Comparison of ENCODE assay signal across 1 cellular context in genomic region chr22:42443240-42444059, GRCh38.
TF ChIP-seq lines count a peak whose summit lies in the region.

No MANE protein-coding gene starts in this region.

TF ChIP-seq in K562, 482 proteins besides CTCF, POLR2A, EP300 and RAD21 (continued from another document and continues in another):
- no peak for TF ChIP-seq ZNF445 (CRISPR knock-in tag; IDR thresholded peaks at IDR 0.05; ENCODE audit: low read depth)
- TF ChIP-seq NKRF (IDR thresholded peaks at IDR 0.05; ENCODE audit: borderline replicate concordance) = no peak
- TF ChIP-seq CREM (IDR thresholded peaks at IDR 0.05; ENCODE audit: low read depth) = no peak
- no peak for TF ChIP-seq HMG20A (CRISPR knock-in tag; conservative IDR thresholded peaks at IDR 0.05)
- peak; percentile 90 for TF ChIP-seq ZNF395 (CRISPR knock-in tag; IDR thresholded peaks at IDR 0.05)
- no peak for TF ChIP-seq IFI16 (CRISPR knock-in tag; IDR thresholded peaks at IDR 0.05)
- no peak for TF ChIP-seq JUN (IDR thresholded peaks at IDR 0.05; ENCODE audit: borderline replicate concordance, low read depth, low read length)
- no peak for TF ChIP-seq JUN (CRISPR knock-in tag; IDR thresholded peaks at IDR 0.05; ENCODE audit: borderline replicate concordance)
- TF ChIP-seq UBTF (IDR thresholded peaks at IDR 0.05; ENCODE audit: borderline replicate concordance in 1 of 2, low read depth in 2 of 2, low read length in 2 of 2) = no peak
- no peak for TF ChIP-seq SIN3B (IDR thresholded peaks at IDR 0.05; ENCODE audit: low read depth)
- TF ChIP-seq XRCC5 (IDR thresholded peaks at IDR 0.05; ENCODE audit: low read depth, low read length) = no peak
- TF ChIP-seq ZNF280A (IDR thresholded peaks at IDR 0.05; ENCODE audit: low read depth, partially characterized antibody) = no peak
- TF ChIP-seq ZBTB43 (CRISPR knock-in tag; IDR thresholded peaks at IDR 0.05) = no peak
- TF ChIP-seq ZNF232 (CRISPR knock-in tag; IDR thresholded peaks at IDR 0.05) = no peak
- TF ChIP-seq ZNF280B (CRISPR knock-in tag; IDR thresholded peaks at IDR 0.05) = no peak
- TF ChIP-seq SRSF3 (IDR thresholded peaks at IDR 0.05; ENCODE audit: insufficient read depth, low read length) = no peak
- no peak for TF ChIP-seq NFATC3 (IDR thresholded peaks at IDR 0.05)
- TF ChIP-seq ZNF263 (CRISPR knock-in tag; IDR thresholded peaks at IDR 0.05; ENCODE audit: borderline replicate concordance) = no peak
- no peak for TF ChIP-seq DLX4 (CRISPR knock-in tag; IDR thresholded peaks at IDR 0.05)
- no peak for TF ChIP-seq SNIP1 (IDR thresholded peaks at IDR 0.05; ENCODE audit: low read depth)
- TF ChIP-seq SIN3A (IDR thresholded peaks at IDR 0.05; ENCODE audit: borderline replicate concordance in 2 of 2, control insufficient read depth in 1 of 2, low read depth in 2 of 2, low read length in 2 of 2) = no peak
- TF ChIP-seq FOXK1 (CRISPR knock-in tag; IDR thresholded peaks at IDR 0.05; ENCODE audit: borderline replicate concordance) = no peak
- no peak for TF ChIP-seq NBN (IDR thresholded peaks at IDR 0.05; ENCODE audit: low read depth)
- 0 out of 2 replicates have a peak, but pooled peaks have one; percentile 24 for TF ChIP-seq HINFP (tag; conservative IDR thresholded peaks at IDR 0.05; ENCODE audit: low read depth)
- no peak for TF ChIP-seq NELFE (IDR thresholded peaks at IDR 0.05; ENCODE audit: insufficient read depth, insufficient read length)
- no peak for TF ChIP-seq ZSCAN29 (IDR thresholded peaks at IDR 0.05)
- TF ChIP-seq HDAC3 (IDR thresholded peaks at IDR 0.05; ENCODE audit: borderline replicate concordance, partially characterized antibody) = no peak
- no peak for TF ChIP-seq ZBTB8A (IDR thresholded peaks at IDR 0.05; ENCODE audit: partially characterized antibody)
- TF ChIP-seq MEIS2 (IDR thresholded peaks at IDR 0.05; ENCODE audit: partially characterized antibody) = no peak
- peak; percentile 76 for TF ChIP-seq TAF7 (tag; IDR thresholded peaks at IDR 0.05)
- TF ChIP-seq ZNF592 (IDR thresholded peaks at IDR 0.05) = peak; percentile 94
- TF ChIP-seq ELK3 (CRISPR knock-in tag; IDR thresholded peaks at IDR 0.05) = no peak
- no peak for TF ChIP-seq SMARCB1 (IDR thresholded peaks at IDR 0.05; ENCODE audit: insufficient read length, low read depth)
- TF ChIP-seq KLF13 (tag; IDR thresholded peaks at IDR 0.05; ENCODE audit: borderline replicate concordance, low read depth) = no peak
- TF ChIP-seq THRA (IDR thresholded peaks at IDR 0.05) = no peak
- TF ChIP-seq SAFB2 (IDR thresholded peaks at IDR 0.05; ENCODE audit: borderline replicate concordance, low read depth, low read length, severe bottlenecking) = no peak
- TF ChIP-seq HNRNPLL (IDR thresholded peaks at IDR 0.05; ENCODE audit: low read depth, low read length, poor library complexity, severe bottlenecking) = no peak
- TF ChIP-seq DPF2 (IDR thresholded peaks at IDR 0.05) = no peak
- no peak for TF ChIP-seq MNT (conservative IDR thresholded peaks at IDR 0.05)
- no peak for TF ChIP-seq RAD51 (IDR thresholded peaks at IDR 0.05; ENCODE audit: borderline replicate concordance, low read depth)
